In the genomic region with DNA sequence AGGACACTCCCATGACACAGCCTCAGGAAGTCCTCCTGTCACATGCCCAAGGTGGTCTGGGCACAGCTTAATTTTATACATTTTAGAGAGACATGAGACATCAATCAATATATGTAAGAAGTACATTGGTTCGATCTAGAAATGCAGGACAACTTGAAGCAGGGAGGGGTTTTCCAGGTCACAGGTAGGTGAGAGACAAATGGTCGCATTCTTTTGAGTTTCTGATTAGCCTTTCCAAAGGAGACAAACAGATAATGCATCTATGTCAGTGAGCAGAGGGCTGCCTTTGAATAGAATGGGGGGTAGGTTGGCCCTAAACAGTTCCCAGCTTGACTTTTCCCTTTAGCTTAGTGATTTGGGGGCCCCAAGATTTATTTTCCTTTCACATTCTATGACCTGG, we compare ENCODE assay signal across 14 cellular contexts. TPM values are rescaled to one million over a fixed set of nuclear protein-coding genes. Genes with fewer than 3 reads are reported as not detected.
DNase-seq lines count a peak whose midpoint lies in the region; ATAC-seq and TF ChIP-seq lines count a peak whose summit lies in the region.
"Had no signal": no experiment of that assay in that cellular context is flagged by ENCODE, and none has a peak within 500 bp of the region (broad histone marks: within the 10 kb centered on the region; RNA-seq: fewer than 3 reads in every experiment).

No MANE protein-coding gene starts in this region.

- H3K9me2 ChIP-seq in HCT116 (ENCODE audit: insufficient read depth): no peaks in the 10 kb centered on the region

- H3K4me3 Mint-ChIP-seq in chondrocyte (ENCODE audit: unreplicated experiment): peak overlapping the region; percentile 90
- H3K4me3 Mint-ChIP-seq: activated CD4-positive, alpha-beta T cell treated with anti-CD3 and anti-CD28 coated beads for 36 hours; CD4-positive, CD25-positive, alpha-beta regulatory T cell; natural killer cell had no signal

- intact Hi-C loops in HCT116 (cut with micrococcal nuclease) (no loop called here), left lung (cut with DNase I) (no loop called here), spleen (cut with DNase I; ENCODE audit: low total_unique reads) (loop anchor here (10.0 kb wide), 1 partner anchor 74 kb away; no protein-coding TSS in a partner anchor)

- H3K9me3 ChIP-seq in HCT116 (ENCODE audit: control insufficient read depth in 1 of 2, insufficient read depth in 1 of 2, low read depth in 1 of 2, low read length in 2 of 2): no peaks in the 10 kb centered on the region
- H3K9me3 ChIP-seq in left lung: no peaks in the 10 kb centered on the region
- H3K9me3 ChIP-seq in spleen: no peaks in the 10 kb centered on the region
- no peaks in the 10 kb centered on the region for H3K9me3 ChIP-seq in effector memory CD4-positive, alpha-beta T cell (ENCODE audit: control insufficient read depth, low read length)

- TF ChIP-seq POLR2A in HCT116 (IDR thresholded peaks at IDR 0.05; ENCODE audit: borderline replicate concordance, extremely low read depth, insufficient read depth, insufficient read length): no peak
- no peak for TF ChIP-seq POLR2A in spleen (IDR thresholded peaks at IDR 0.05)

- H3K36me3 ChIP-seq in HCT116 (ENCODE audit: control insufficient read depth in 1 of 2, insufficient read depth in 2 of 2, low read length in 2 of 2) (no peaks in the 10 kb centered on the region), left lung (no peaks in the 10 kb centered on the region), spleen (no peaks in the 10 kb centered on the region)
- no peaks in the 10 kb centered on the region for H3K36me3 ChIP-seq in effector memory CD4-positive, alpha-beta T cell (ENCODE audit: control insufficient read depth, insufficient read depth, low read length)

- no peak overlapping the region for H2AFZ ChIP-seq in HCT116 (ENCODE audit: low read depth, low read length, poor library complexity, severe bottlenecking)

- no peak overlapping the region for H3K4me3 ChIP-seq in HCT116 (replicated peaks in 1 of 2; ENCODE audit: low read depth in 1 of 2, low read length in 2 of 2)
- H3K4me3 ChIP-seq in left lung: peak overlapping the region; percentile 62 to 67
- H3K4me3 ChIP-seq in spleen: peak overlapping the region; percentile 27 to 73 (median 48)
- H3K4me3 ChIP-seq in effector memory CD4-positive, alpha-beta T cell (ENCODE audit: insufficient read depth, low read depth, low read length, poor library complexity, severe bottlenecking): no peak overlapping the region

- H3K27me3 ChIP-seq in HCT116 (ENCODE audit: insufficient read depth, low read length) (no peaks in the 10 kb centered on the region), left lung (peaks cover 0 to 10% of the 10 kb centered on the region in 2 donors), spleen (replicated peaks in 1 of 7) (peaks cover 0 to 30% (median 0%) of the 10 kb centered on the region in 7 donors)
- H3K27me3 ChIP-seq in effector memory CD4-positive, alpha-beta T cell (replicated peaks; ENCODE audit: control insufficient read depth, insufficient read depth, low read length, poor library complexity, severe bottlenecking): no peaks in the 10 kb centered on the region

- TF ChIP-seq CTCF in HCT116 (IDR thresholded peaks at IDR 0.05 in 2 of 3, conservative IDR thresholded peaks at IDR 0.05 in 1 of 3; ENCODE audit: borderline replicate concordance in 1 of 3, insufficient read depth in 1 of 3, low read depth in 2 of 3, low read length in 2 of 3) (no peak), chondrocyte (IDR thresholded peaks at IDR 0.05) (no peak), left lung (IDR thresholded peaks at IDR 0.05) (no peak), spleen (IDR thresholded peaks at IDR 0.05 in 8 of 11, conservative IDR thresholded peaks at IDR 0.05 in 3 of 11) (no peak)

- no peaks in the 10 kb centered on the region for H3K27me3 Mint-ChIP-seq in chondrocyte (ENCODE audit: low read depth)

- BruUV-seq in HCT116 (replicated peaks; lab: Mats Ljungman, UMichigan): no TSS peak

- RAD21 ChIA-PET in HCT116 (lab: Charles Lee; ENCODE audit: low non-redundant PET in 1 of 2, low total read pairs in 2 of 2, uncharacterized antibody in 2 of 2, unreplicated experiment in 2 of 2): no interaction called here

- no peaks in the 10 kb centered on the region for H3K79me2 ChIP-seq in HCT116 (ENCODE audit: insufficient read depth, low read length)

- no peak overlapping the region for H3K27ac ChIP-seq in HCT116 (ENCODE audit: low read depth, low read length)
- peak overlapping the region; percentile 87 to 94 for H3K27ac ChIP-seq in left lung
- peak overlapping the region; percentile 54 to 85 (median 80) for H3K27ac ChIP-seq in spleen
- H3K27ac ChIP-seq in effector memory CD4-positive, alpha-beta T cell (ENCODE audit: insufficient read depth, low read length, poor library complexity, severe bottlenecking): no peak overlapping the region

- DNase-seq in HCT116 (ENCODE audit: low read depth, low spot score) (no peak), chondrocyte (ENCODE audit: low spot score) (no peak), left lung (no peak), spleen (no peak), NCI-H748 treated with DMSO at 0.1 percent for 48 hours (lab: John Stamatoyannopoulos, UW) (no peak)
- DNase-seq in activated CD4-positive, alpha-beta T cell treated with anti-CD3 and anti-CD28 coated beads, Interleukin-2, amount 50 U/mL, for 48 hours: no peak
- no peak for DNase-seq in effector memory CD4-positive, alpha-beta T cell
- DNase-seq: activated CD4-positive, alpha-beta T cell treated with anti-CD3 and anti-CD28 coated beads for 36 hours; activated effector memory CD4-positive, alpha-beta T cell treated with Interleukin-2 at 50 U/mL for 16 hours; CD4-positive, CD25-positive, alpha-beta regulatory T cell; natural killer cell; NCI-H2227 treated with DMSO at 0.1 percent for 48 hours; stimulated activated naive CD8-positive, alpha-beta T cell treated with anti-CD3 and anti-CD28 coated beads, Interleukin-15, Interleukin-2, amounts not matched to agents 100 U/mL and 50 U/mL, for 24 hours had no signal

- H3K4me1 Mint-ChIP-seq in chondrocyte (ENCODE audit: low read depth): peaks cover 72% of the 10 kb centered on the region
- H3K4me1 Mint-ChIP-seq: activated CD4-positive, alpha-beta T cell treated with anti-CD3 and anti-CD28 coated beads for 36 hours; CD4-positive, CD25-positive, alpha-beta regulatory T cell; natural killer cell had no signal

- H4K20me1 ChIP-seq in HCT116 (ENCODE audit: insufficient read depth): no peaks in the 10 kb centered on the region

- whole genome bisulfite sequencing in spleen, 5 donors: 49 to 68% (median 57%) methylated on average over 2 of the region's 2 CpGs

- H3K4me1 ChIP-seq in HCT116 (ENCODE audit: control insufficient read depth in 1 of 2, insufficient read depth in 2 of 2, low read length in 2 of 2): peaks cover 42 to 51% of the 10 kb centered on the region in 2 experiments
- H3K4me1 ChIP-seq in left lung: peaks cover 5 to 46% of the 10 kb centered on the region in 2 donors
- peaks cover 0 to 45% (median 7%) of the 10 kb centered on the region in 6 donors for H3K4me1 ChIP-seq in spleen
- no peaks in the 10 kb centered on the region for H3K4me1 ChIP-seq in effector memory CD4-positive, alpha-beta T cell (ENCODE audit: control insufficient read depth, insufficient read depth, low read length, poor library complexity, severe bottlenecking)

- H3K9ac ChIP-seq in HCT116 (ENCODE audit: low read length): peak overlapping the region; percentile 54

- no peaks in the 10 kb centered on the region for H3K9me3 Mint-ChIP-seq in chondrocyte (ENCODE audit: low read depth)
- H3K9me3 Mint-ChIP-seq: CD4-positive, CD25-positive, alpha-beta regulatory T cell; natural killer cell had no signal

- H3K4me2 ChIP-seq in HCT116 (ENCODE audit: low read length): peak overlapping the region; percentile 90

- ATAC-seq in HCT116 (no peak), left lung (no peak), HG03095 (IDR thresholded peaks at IDR 0.05; ENCODE audit: unreplicated experiment) (no peak)
- ATAC-seq: activated CD4-positive, alpha-beta T cell treated with anti-CD3 and anti-CD28 coated beads for 36 hours; natural killer cell; stimulated activated naive CD8-positive, alpha-beta T cell treated with anti-CD3 and anti-CD28 coated beads, Interleukin-15, Interleukin-2, amounts not matched to agents 100 U/mL and 50 U/mL, for 24 hours had no signal

- CTCF ChIA-PET in HCT116 (lab: Charles Lee): no interaction called here

- H3K36me3 Mint-ChIP-seq in chondrocyte (ENCODE audit: low read depth): peaks cover 1% of the 10 kb centered on the region
- H3K36me3 Mint-ChIP-seq: CD4-positive, CD25-positive, alpha-beta regulatory T cell; natural killer cell had no signal

- POLR2A ChIA-PET in HCT116 (lab: Charles Lee): no interaction called here

- peak overlapping the region; percentile 98 for H3K27ac Mint-ChIP-seq in chondrocyte (ENCODE audit: unreplicated experiment)
- H3K27ac Mint-ChIP-seq: activated CD4-positive, alpha-beta T cell treated with anti-CD3 and anti-CD28 coated beads for 36 hours; CD4-positive, CD25-positive, alpha-beta regulatory T cell; natural killer cell had no signal

- TF ChIP-seq RAD21 in HCT116 (IDR thresholded peaks at IDR 0.05; ENCODE audit: low read depth): no peak

TF ChIP-seq in HCT116, 20 proteins besides CTCF, POLR2A, EP300 and RAD21 (continues in another document):
- TF ChIP-seq JUND (IDR thresholded peaks at IDR 0.05) (no peak), FOSL1 (IDR thresholded peaks at IDR 0.05; ENCODE audit: low read depth) (no peak), ZFX (IDR thresholded peaks at IDR 0.05) (no peak), EZH2phosphoT487 (IDR thresholded peaks at IDR 0.05; ENCODE audit: borderline replicate concordance) (no peak), ZNF274 (IDR thresholded peaks at IDR 0.05; ENCODE audit: low read depth, low read length) (no peak), EZH2 (IDR thresholded peaks at IDR 0.05) (no peak), TCF7L2 (IDR thresholded peaks at IDR 0.05; ENCODE audit: borderline replicate concordance, extremely low read depth, insufficient read depth, insufficient read length) (no peak)

RNA-seq across cellular contexts. Expression of a gene that starts 2.5 kb away (rescaled TPM):
- total RNA-seq in HCT116 (2021; ENCODE audit: unreplicated experiment): 3.5 TPM
- 1.1 and 1.7 TPM in 2 replicates for polyA plus RNA-seq in HCT116 (2012)
- total RNA-seq in chondrocyte: 14.2 to 31.3 TPM (median 29.4 TPM) in 3 replicates
- total RNA-seq in left lung: 10 to 100 TPM; 64.1 to 68.6 TPM
- total RNA-seq in spleen: 100 to 1,000 TPM in 1 of 7 donors, 10 to 100 TPM in 6; 38.3 to 109 (median 56.8) TPM
- polyA plus RNA-seq in spleen: 10 to 100 TPM; 14.1 to 44.7 (median 22.2) TPM
- total RNA-seq: activated CD4-positive, alpha-beta T cell treated with anti-CD3 and anti-CD28 coated beads for 36 hours; CD4-positive, CD25-positive, alpha-beta regulatory T cell; natural killer cell had no signal
- polyA plus RNA-seq: CD4-positive, CD25-positive, alpha-beta regulatory T cell had no signal

Comparison
In these comparisons a context has a peak if more than half of its experiments do, and no peak if none do; other contexts are left out.
1. H3K27ac ChIP-seq: peak in left lung (2 of 2) and spleen (8 of 8); none in HCT116 (single experiment) and effector memory CD4-positive, alpha-beta T cell (single experiment).
2. H3K4me3 ChIP-seq: peak in left lung (2 of 2) and spleen (8 of 8); none in HCT116 (0 of 2) and effector memory CD4-positive, alpha-beta T cell (single experiment).